In genomic region chr19:1762243-1763140, GRCh38 we compare ENCODE assay signal across 22 cellular contexts. TPM values are rescaled to one million over a fixed set of nuclear protein-coding genes. Genes with fewer than 3 reads are reported as not detected.
DNase-seq lines count a peak whose midpoint lies in the region; ATAC-seq, FAIRE-seq and TF ChIP-seq lines count a peak whose summit lies in the region.
"Had no signal": no experiment of that assay in that cellular context is flagged by ENCODE, and none has a peak within 500 bp of the region (broad histone marks: within the 10 kb centered on the region; RNA-seq: fewer than 3 reads in every experiment).

No MANE protein-coding gene starts in this region.

- TF ChIP-seq RAD21 in K562 (CRISPR knock-in tag; conservative IDR thresholded peaks at IDR 0.05 in 1 of 2, IDR thresholded peaks at IDR 0.05 in 1 of 2) (no peak), neural cell (conservative IDR thresholded peaks at IDR 0.05) (no peak)

- TF ChIP-seq EP300 in K562 (IDR thresholded peaks at IDR 0.05; ENCODE audit: low read length) (no peak), neural cell (conservative IDR thresholded peaks at IDR 0.05; ENCODE audit: poor library complexity, severe bottlenecking) (no peak)

- H3F3A ChIP-seq in neural cell (ENCODE audit: insufficient read depth, low read length, poor library complexity, severe bottlenecking), result no peaks in the 10 kb centered on the region

- DNase-seq in CD1c-positive myeloid dendritic cell (ENCODE audit: extremely low spot score), result peak; percentile 22
- peak; percentile 77 for DNase-seq in H7
- no peak for DNase-seq in K562 (ENCODE audit: extremely low read depth in 1 of 4, low spot score in 3 of 4)
- no peak for DNase-seq in activated CD4-positive, alpha-beta T cell treated with anti-CD3 and anti-CD28 coated beads, Interleukin-2, amount 10 ng/mL, durations not matched to agents 24 days and 14 days
- DNase-seq in GF-D8 (lab: John Stamatoyannopoulos, UW), result no peak
- DNase-seq: BE2C; CD8-positive, alpha-beta T cell; COR-L47; DMS153; DMS79 treated with DMSO at 0.1 percent for 48 hours; EL had no signal

- H3K4me1 ChIP-seq in K562 (replicated peaks in 1 of 2; ENCODE audit: control insufficient read depth in 2 of 2, insufficient read depth in 2 of 2, low read length in 2 of 2), result peaks cover 9 to 61% of the 10 kb centered on the region in 2 experiments; a peak in 4 of 5 replicates
- H3K4me1 ChIP-seq: BE2C had no signal

- FAIRE-seq in K562 (lab: Jason Lieb, UNC), result no peak
- FAIRE-seq: A549, D721Med, G401.6, GM19239, H54 had no signal

- H3K79me2 ChIP-seq in K562 (ENCODE audit: control insufficient read depth, insufficient read depth, low read length), result no peaks in the 10 kb centered on the region
- H3K79me2 ChIP-seq in neural cell (replicated peaks; ENCODE audit: insufficient read depth, low read length), result no peaks in the 10 kb centered on the region

- H3K36me3 ChIP-seq in H7 (replicated peaks; ENCODE audit: control insufficient read depth, insufficient read depth, low read length) (no peaks in the 10 kb centered on the region), K562 (ENCODE audit: control insufficient read depth, insufficient read depth, low read length) (no peaks in the 10 kb centered on the region), neural cell (ENCODE audit: insufficient read depth, low read length) (no peaks in the 10 kb centered on the region)
- H3K36me3 ChIP-seq: BE2C had no signal

- no peak overlapping the region for H3K4me3 ChIP-seq in H7 (ENCODE audit: insufficient read depth, low read depth, low read length)
- H3K4me3 ChIP-seq in K562, result no peak overlapping the region
- no peak overlapping the region for H3K4me3 ChIP-seq in neural cell (ENCODE audit: low read length)
- H3K4me3 ChIP-seq: A549 had no signal

- TF ChIP-seq CTCF in K562 (IDR thresholded peaks at IDR 0.05 in 2 of 3, conservative IDR thresholded peaks at IDR 0.05 in 1 of 3; ENCODE audit: insufficient read depth in 2 of 3, low read depth in 1 of 3, low read length in 3 of 3) (no peak), neural cell (IDR thresholded peaks at IDR 0.05; ENCODE audit: poor library complexity, severe bottlenecking) (no peak)

- H3K9me1 ChIP-seq in K562 (ENCODE audit: control insufficient read depth, insufficient read depth, low read length), result no peaks in the 10 kb centered on the region

- CTCF ChIA-PET in K562 (lab: Yijun Ruan, JAX; ENCODE audit: low intra/inter-chr PET ratio), result no interaction called here

- H3K9me3 Mint-ChIP-seq in activated CD4-positive, alpha-beta T cell treated with anti-CD3 and anti-CD28 coated beads, Interleukin-2, amount 10 ng/mL, durations not matched to agents 24 days and 14 days, result no peaks in the 10 kb centered on the region
- H3K9me3 Mint-ChIP-seq: CD8-positive, alpha-beta T cell had no signal

- H3K27ac ChIP-seq in K562 (ENCODE audit: extremely low read depth, low read depth, low read length) (no peak overlapping the region), neural cell (ENCODE audit: low read length) (no peak overlapping the region)
- H3K27ac ChIP-seq: A549, C4-2B had no signal

- H3K9ac ChIP-seq in K562 (ENCODE audit: insufficient read depth in 1 of 2, low read depth in 2 of 2, low read length in 2 of 2) (no peak overlapping the region), neural cell (ENCODE audit: low read length) (no peak overlapping the region)

- peaks cover 68% of the 10 kb centered on the region for H3K27me3 Mint-ChIP-seq in activated CD4-positive, alpha-beta T cell treated with anti-CD3 and anti-CD28 coated beads, Interleukin-2, amount 10 ng/mL, durations not matched to agents 24 days and 14 days

- 11% methylated on average over 34 of the region's 57 CpGs for WGBS in K562 (ENCODE audit: insufficient coverage, low coverage, missing lambda C conversion rate)

- no peak for ATAC-seq in K562
- ATAC-seq in GM21529 (IDR thresholded peaks at IDR 0.05; ENCODE audit: unreplicated experiment), result no peak
- no peak for ATAC-seq in HG03378 (IDR thresholded peaks at IDR 0.05; ENCODE audit: unreplicated experiment)
- ATAC-seq: A549; CD8-positive, alpha-beta T cell had no signal

- no peak overlapping the region for H3K27ac Mint-ChIP-seq in activated CD4-positive, alpha-beta T cell treated with anti-CD3 and anti-CD28 coated beads, Interleukin-2, amount 10 ng/mL, durations not matched to agents 24 days and 14 days
- H3K27ac Mint-ChIP-seq: CD8-positive, alpha-beta T cell had no signal

- no peak for TF ChIP-seq POLR2A in K562 (conservative IDR thresholded peaks at IDR 0.05)

- H3K27me3 ChIP-seq in H7 (ENCODE audit: control insufficient read depth, insufficient read depth, low read length), result peaks cover 99% of the 10 kb centered on the region
- H3K27me3 ChIP-seq in K562 (ENCODE audit: control insufficient read depth in 2 of 2, insufficient read depth in 2 of 2, low read length in 2 of 2), result peaks cover 14 to 45% of the 10 kb centered on the region in 2 experiments; a peak in 4 of 5 replicates
- H3K27me3 ChIP-seq in neural cell (ENCODE audit: insufficient read depth, low read depth, low read length), result peaks cover 99% of the 10 kb centered on the region

- H3K4me1 Mint-ChIP-seq in activated CD4-positive, alpha-beta T cell treated with anti-CD3 and anti-CD28 coated beads, Interleukin-2, amount 10 ng/mL, durations not matched to agents 24 days and 14 days, result peaks cover 2% of the 10 kb centered on the region

- no peaks in the 10 kb centered on the region for H3K36me3 Mint-ChIP-seq in activated CD4-positive, alpha-beta T cell treated with anti-CD3 and anti-CD28 coated beads, Interleukin-2, amount 10 ng/mL, durations not matched to agents 24 days and 14 days (ENCODE audit: low read depth)
- H3K36me3 Mint-ChIP-seq: CD8-positive, alpha-beta T cell had no signal

- H3K4me2 ChIP-seq in K562 (ENCODE audit: insufficient read depth, low read length) (no peak overlapping the region), neural cell (ENCODE audit: low read length) (no peak overlapping the region)
- H3K4me2 ChIP-seq: A549 had no signal

- no TSS peak for BruUV-seq in K562 (replicated peaks; lab: Mats Ljungman, UMichigan)

- H4K20me1 ChIP-seq in K562 (replicated peaks; ENCODE audit: control insufficient read depth, insufficient read depth, low read length), result no peaks in the 10 kb centered on the region; the same call in 1 of the 2 replicates
- no peaks in the 10 kb centered on the region for H4K20me1 ChIP-seq in neural cell (ENCODE audit: insufficient read depth)

- intact Hi-C loops in K562 (cut with micrococcal nuclease), result loop anchor here (10.0 kb wide), 1 partner anchor 218 kb away; no protein-coding TSS in a partner anchor
- intact Hi-C loops in activated CD4-positive, alpha-beta T cell treated with anti-CD3 and anti-CD28 coated beads, Interleukin-2, amount 10 ng/mL, durations not matched to agents 24 days and 14 days (cut with micrococcal nuclease), result no loop called here

- H2AFZ ChIP-seq in K562 (ENCODE audit: low read depth, low read length) (no peak overlapping the region), neural cell (ENCODE audit: low read depth, low read length) (no peak overlapping the region)

- no peak overlapping the region for H3K4me3 Mint-ChIP-seq in activated CD4-positive, alpha-beta T cell treated with anti-CD3 and anti-CD28 coated beads, Interleukin-2, amount 10 ng/mL, durations not matched to agents 24 days and 14 days
- H3K4me3 Mint-ChIP-seq: CD8-positive, alpha-beta T cell had no signal

- no peaks in the 10 kb centered on the region for H3K9me2 ChIP-seq in neural cell (ENCODE audit: insufficient read depth, low read length)

- H3K9me3 ChIP-seq in K562 (replicated peaks; ENCODE audit: control insufficient read depth, insufficient read depth, low read depth, low read length) (no peaks in the 10 kb centered on the region), neural cell (ENCODE audit: low read length) (no peaks in the 10 kb centered on the region)
- H3K9me3 ChIP-seq: A549, BE2C had no signal

- in situ Hi-C loops in K562 (cut with MboI), result loop anchor here (10.0 kb wide), 1 partner anchor 218 kb away; no protein-coding TSS in a partner anchor

- POLR2A ChIA-PET in K562 (lab: Yijun Ruan, JAX), result no interaction called here

RNA-seq across cellular contexts. Expression of gene ONECUT3, which starts 9.2 kb away (rescaled TPM):
- not detected in 2 replicates for total RNA-seq in H7 (2014; rRNA removed; shearing (Covaris generic))
- 0.12 TPM in 1 of 2 replicates, not detected in the other for total RNA-seq in K562 (2011; cell fraction: chromatin; rRNA removed; ENCODE audit: low replicate concordance)
- total RNA-seq in K562 (2011; cell fraction: nucleolus; rRNA removed), result not detected in 2 replicates
- total RNA-seq in K562 (2011; cell fraction: nucleoplasm; rRNA removed), result 0.08 TPM in 1 of 2 replicates, not detected in the other
- not detected in 2 replicates for total RNA-seq in K562 (2014; rRNA removed)
- not detected in 2 replicates for total RNA-seq in K562 (2014; rRNA removed; fragmentation: Illumina TruSeq; extraction: Trizol)
- total RNA-seq in K562 (2015; rRNA removed; fragmentation: Illumina TruSeq; extraction: Trizol), result not detected in 2 replicates
- total RNA-seq in K562 (2021), result not detected in 2 replicates
- polyA plus RNA-seq in K562 (2011; rRNA removed), result 0.01 TPM in 1 of 2 replicates, not detected in the other
- polyA plus RNA-seq in K562 (2011; cell fraction: cytosol; rRNA removed), result 0.01 and 0.04 TPM in 2 replicates
- polyA plus RNA-seq in K562 (2011; cell fraction: nucleus; rRNA removed), result 0.06 and 0.14 TPM in 2 replicates
- 0.01 and 0.07 TPM in 2 replicates for polyA plus RNA-seq in K562 (2012)
- polyA plus RNA-seq in K562 (2014; fragmentation: Illumina TruSeq; extraction: Trizol), result not detected in 2 replicates
- not detected for polyA plus RNA-seq in K562 (2014; fragmentation: Nextera tagmentation; extraction: Ambion mirVana)
- polyA plus RNA-seq in K562 (2014; rRNA removed), result not detected in 2 replicates
- polyA minus RNA-seq in K562 (2011; rRNA and poly(A)+ RNA removed), result 0.03 TPM in 1 of 2 replicates, not detected in the other
- polyA minus RNA-seq in K562 (2011; cell fraction: cytosol; rRNA and poly(A)+ RNA removed), result not detected in 2 replicates
- not detected in 2 replicates for polyA minus RNA-seq in K562 (2011; cell fraction: nucleus; rRNA and poly(A)+ RNA removed)
- polyA plus RNA-seq in neural cell, result 0.45 and 1.6 TPM in 2 replicates
- 1.2 TPM in 2 replicates for polyA minus RNA-seq in neural cell
- not detected in 2 replicates for total RNA-seq in activated CD4-positive, alpha-beta T cell treated with anti-CD3 and anti-CD28 coated beads, Interleukin-2, amount 10 ng/mL, durations not matched to agents 24 days and 14 days
- total RNA-seq: CD8-positive, alpha-beta T cell; HT-29 had no signal
- polyA plus RNA-seq: AG04450 had no signal

RNA-seq across cellular contexts. Expression of gene ATP8B3, which starts 49.6 kb away (rescaled TPM):
- total RNA-seq in H7 (2014; rRNA removed; shearing (Covaris generic)), result 5.8 and 7.4 TPM in 2 replicates
- 40.7 and 89.4 TPM in 2 replicates for total RNA-seq in K562 (2011; cell fraction: chromatin; rRNA removed; ENCODE audit: low replicate concordance)
- 37.1 and 44.7 TPM in 2 replicates for total RNA-seq in K562 (2011; cell fraction: nucleolus; rRNA removed)
- 35.0 and 38.7 TPM in 2 replicates for total RNA-seq in K562 (2011; cell fraction: nucleoplasm; rRNA removed)
- total RNA-seq in K562 (2014; rRNA removed) (3.2 and 5.0 TPM in 2 replicates), K562 (2014; rRNA removed; fragmentation: Illumina TruSeq; extraction: Trizol) (3.2 and 3.6 TPM in 2 replicates), K562 (2015; rRNA removed; fragmentation: Illumina TruSeq; extraction: Trizol) (3.8 and 4.3 TPM in 2 replicates), K562 (2021) (12.3 and 13.2 TPM in 2 replicates)
- polyA plus RNA-seq in K562 (2011; rRNA removed) (8.3 and 13.2 TPM in 2 replicates), K562 (2014; fragmentation: Illumina TruSeq; extraction: Trizol) (6.0 and 6.4 TPM in 2 replicates), K562 (2014; fragmentation: Nextera tagmentation; extraction: Ambion mirVana) (1 to 10 TPM; 1.2 to 2.2 TPM), K562 (2014; rRNA removed) (10.1 and 11.9 TPM in 2 replicates), neural cell (0.74 and 1.5 TPM in 2 replicates)
- polyA plus RNA-seq in K562 (2011; cell fraction: cytosol; rRNA removed), result 12.0 and 13.1 TPM in 2 replicates
- polyA plus RNA-seq in K562 (2011; cell fraction: nucleus; rRNA removed), result 36.1 and 44.4 TPM in 2 replicates
- 5.6 and 7.6 TPM in 2 replicates for polyA plus RNA-seq in K562 (2012)
- 9.7 and 10.4 TPM in 2 replicates for polyA minus RNA-seq in K562 (2011; rRNA and poly(A)+ RNA removed)
- 7.3 and 10.2 TPM in 2 replicates for polyA minus RNA-seq in K562 (2011; cell fraction: cytosol; rRNA and poly(A)+ RNA removed)
- polyA minus RNA-seq in K562 (2011; cell fraction: nucleus; rRNA and poly(A)+ RNA removed), result 5.4 and 7.0 TPM in 2 replicates
- not detected in 2 replicates for polyA minus RNA-seq in neural cell
- total RNA-seq in activated CD4-positive, alpha-beta T cell treated with anti-CD3 and anti-CD28 coated beads, Interleukin-2, amount 10 ng/mL, durations not matched to agents 24 days and 14 days, result 3.6 and 4.2 TPM in 2 replicates

Comparison
In these comparisons a context has a peak if more than half of its experiments do, and no peak if none do; other contexts are left out.
1. DNase-seq: peak in CD1c-positive myeloid dendritic cell (single experiment) and H7 (single experiment); none in K562 (0 of 4), activated CD4-positive, alpha-beta T cell treated with anti-CD3 and anti-CD28 coated beads, Interleukin-2, amount 10 ng/mL, durations not matched to agents 24 days and 14 days (single experiment) and GF-D8 (single experiment).